23 cellular contexts compared by ENCODE assay signal in genomic region chr3:6935964-6936363, GRCh38.
DNase-seq lines count a peak whose midpoint lies in the region; ATAC-seq, FAIRE-seq and TF ChIP-seq lines count a peak whose summit lies in the region.
"Had no signal": no experiment of that assay in that cellular context is flagged by ENCODE, and none has a peak within 500 bp of the region (broad histone marks: within the 10 kb centered on the region; RNA-seq: fewer than 3 reads in every experiment).

No MANE protein-coding gene starts in this region.

- no peak overlapping the region for H4K5ac ChIP-seq in H1 (ENCODE audit: insufficient read length, low read depth, low read length)

- peak overlapping the region; percentile 65; the same call in 1 of the 2 replicates for H4K8ac ChIP-seq in H1 (ENCODE audit: extremely low read depth, insufficient read depth, low read length)

- no peak overlapping the region for H2BK12ac ChIP-seq in H1 (ENCODE audit: low read depth, low read length)

- no peak overlapping the region for H2BK5ac ChIP-seq in H1 (ENCODE audit: low read depth, low read length)

- ATAC-seq in pancreas (peak; percentile 91 to 99 (median 94)), GM19455 (IDR thresholded peaks at IDR 0.05; ENCODE audit: unreplicated experiment) (no peak)
- ATAC-seq: CD8-positive, alpha-beta T cell; GM23338 had no signal

- no peak for TF ChIP-seq POLR2A in H1 (IDR thresholded peaks at IDR 0.05; ENCODE audit: control extremely low read depth in 1 of 2, low read depth in 2 of 2, low read length in 2 of 2)

- H2BK120ac ChIP-seq in H1 (replicated peaks; ENCODE audit: low read depth, low read length), result no peak overlapping the region

- H3K9me3 ChIP-seq in H1 (ENCODE audit: insufficient read depth in 2 of 2, low read depth in 1 of 2, low read length in 1 of 2) (no peaks in the 10 kb centered on the region), pancreas (no peaks in the 10 kb centered on the region)
- H3K9me3 ChIP-seq: BLaER1, Caco-2 had no signal

- no peak overlapping the region for H3K23ac ChIP-seq in H1 (ENCODE audit: insufficient read length)

- TF ChIP-seq RAD21 in H1 (IDR thresholded peaks at IDR 0.05 in 1 of 2, conservative IDR thresholded peaks at IDR 0.05 in 1 of 2; ENCODE audit: low read depth in 2 of 2, low read length in 2 of 2), result peak in 1 of 2 experiments; percentile 17; a peak in 1 of 4 replicates

- no peak overlapping the region for H3K18ac ChIP-seq in H1 (ENCODE audit: extremely low read depth, low read length)

- no peak overlapping the region for H2AFZ ChIP-seq in H1 (ENCODE audit: low read length)
- H2AFZ ChIP-seq: GM23338 had no signal

- H3K4me3 ChIP-seq in H1 (ENCODE audit: extremely low read depth in 1 of 4, insufficient read depth in 2 of 4, low read depth in 3 of 4, low read length in 4 of 4) (no peak overlapping the region), pancreas (no peak overlapping the region)
- H3K4me3 ChIP-seq: BLaER1, GM23338 had no signal

- no peak overlapping the region for H3K4me2 ChIP-seq in H1 (ENCODE audit: insufficient read depth in 1 of 2, low read depth in 2 of 2, low read length in 2 of 2)
- H3K4me2 ChIP-seq: BLaER1, GM23338 had no signal

- POLR2A ChIA-PET in H1 (lab: Charles Lee; ENCODE audit: partially characterized antibody), result no interaction called here

- no peak overlapping the region for H2BK15ac ChIP-seq in H1 (ENCODE audit: low read length)

- H3K9ac ChIP-seq in H1 (replicated peaks in 1 of 4; ENCODE audit: extremely low read depth in 1 of 4, low read depth in 3 of 4, low read length in 3 of 4), result no peak overlapping the region
- H3K9ac ChIP-seq: BLaER1 had no signal

- H3K27me3 ChIP-seq in H1 (replicated peaks in 1 of 4; ENCODE audit: control insufficient read depth in 3 of 4, extremely low read depth in 1 of 4, insufficient read depth in 3 of 4, low read length in 3 of 4) (no peaks in the 10 kb centered on the region), pancreas (no peaks in the 10 kb centered on the region)
- H3K27me3 ChIP-seq: BLaER1 had no signal

- no peaks in the 10 kb centered on the region for H3K4me1 ChIP-seq in H1 (replicated peaks in 1 of 4; ENCODE audit: control insufficient read depth in 3 of 4, insufficient read depth in 4 of 4, low read length in 3 of 4)
- no peaks in the 10 kb centered on the region for H3K4me1 ChIP-seq in pancreas
- H3K4me1 ChIP-seq: BLaER1, Caco-2 had no signal

- intact Hi-C loops in pancreas (cut with DNase I), result no loop called here

- no peak overlapping the region for H3K14ac ChIP-seq in H1 (ENCODE audit: insufficient read length)

- in situ Hi-C loops in SK-MEL-5 (cut with HindIII; ENCODE audit: low pct_unique_long_range_greater_than_20kb, low sequenced_read_pairs), result no loop called here

- TF ChIP-seq EP300 in H1 (IDR thresholded peaks at IDR 0.05; ENCODE audit: borderline replicate concordance in 1 of 2, low read depth in 2 of 2, low read length in 2 of 2), result no peak

- H3K36me3 ChIP-seq in H1 (ENCODE audit: control insufficient read depth in 2 of 4, insufficient read depth in 4 of 4, low read length in 3 of 4) (no peaks in the 10 kb centered on the region), pancreas (no peaks in the 10 kb centered on the region)
- H3K36me3 ChIP-seq: BLaER1 had no signal

- H3K23me2 ChIP-seq in H1 (ENCODE audit: low read depth, low read length), result no peaks in the 10 kb centered on the region

- no peak overlapping the region for H2AK5ac ChIP-seq in H1 (ENCODE audit: low read depth, low read length)

- 90% methylated on average over 2 of the region's 2 CpGs; no CpG with 5 or more reads in 1 of the 2 experiments for whole genome bisulfite sequencing in H1 (ENCODE audit: extremely low coverage in 1 of 2, insufficient coverage in 1 of 2, insufficient read length in 1 of 2, insufficient replicate concordance in 2 of 2, low coverage in 1 of 2, low lambda C conversion rate in 2 of 2, missing lambda C conversion rate in 1 of 2), 2 experiments
- whole genome bisulfite sequencing in pancreas, 2 donors, result 38 to 54% methylated on average over 2 of the region's 2 CpGs

- no peak for FAIRE-seq in H1 (lab: Jason Lieb, UNC)
- no peak for FAIRE-seq in pancreas (lab: Jason Lieb, UNC)
- FAIRE-seq: A204.1, G401.6, GM12891, GM18507 had no signal

- no peak overlapping the region for H2BK20ac ChIP-seq in H1 (ENCODE audit: low read length)

- no peak overlapping the region for H3K56ac ChIP-seq in H1 (replicated peaks; ENCODE audit: insufficient read length, low read depth, low read length)

- H3K4ac ChIP-seq in H1 (replicated peaks; ENCODE audit: insufficient read length, low read depth, low read length), result no peak overlapping the region

- CTCF ChIA-PET in H1 (lab: Charles Lee; ENCODE audit: partially characterized antibody), result interaction anchor here (0.7 to 1.0 kb wide), 4 partner anchors 56 to 438 kb away, joined by 3 to 4 read pairs (median 3); no protein-coding TSS in a partner anchor

- H3K79me1 ChIP-seq in H1 (ENCODE audit: low read depth, low read length), result no peaks in the 10 kb centered on the region

- DNase-seq in NCI-H146 (lab: John Stamatoyannopoulos, UW), result peak; percentile 1
- no peak for DNase-seq in NCI-H146 treated with DMSO at 0.1 percent for 48 hours (lab: John Stamatoyannopoulos, UW; ENCODE audit: unreplicated experiment)
- DNase-seq in SK-MEL-5 (ENCODE audit: low read depth, low spot score), result peak; percentile 53
- DNase-seq in H1 (ENCODE audit: low read depth in 1 of 2, low spot score in 2 of 2), result no peak
- DNase-seq in pancreas, result peak in 5 of 6 donors; percentile 27 to 75 (median 61)
- no peak for DNase-seq in H4 (ENCODE audit: low spot score)
- DNase-seq in kidney tubule cell (ENCODE audit: low spot score), result no peak
- DNase-seq: Caco-2; CD4-positive, CD25-positive, alpha-beta regulatory T cell; CD8-positive, alpha-beta T cell; DMS153; DND-41; H7; HCEC 1CT had no signal

- H3K79me2 ChIP-seq in H1 (ENCODE audit: control insufficient read depth in 1 of 2, insufficient read depth in 2 of 2, low read length in 2 of 2), result no peaks in the 10 kb centered on the region

- TF ChIP-seq CTCF in H1 (IDR thresholded peaks at IDR 0.05; ENCODE audit: control extremely low read depth in 1 of 3, insufficient read depth in 1 of 3, low read depth in 1 of 3, low read length in 3 of 3) (no peak), pancreas (IDR thresholded peaks at IDR 0.05) (no peak)

- no peaks in the 10 kb centered on the region for H4K20me1 ChIP-seq in H1 (replicated peaks in 1 of 2; ENCODE audit: control insufficient read depth in 1 of 2, insufficient read depth in 2 of 2, low read length in 2 of 2)
- H4K20me1 ChIP-seq: BLaER1 had no signal

- H3K27ac ChIP-seq in H1 (ENCODE audit: low read depth, low read length), result no peak overlapping the region
- peak overlapping the region in 2 of 4 donors; percentile 48 to 51 for H3K27ac ChIP-seq in pancreas
- H3K27ac ChIP-seq: 22Rv1, BLaER1, C4-2B had no signal

- H4K91ac ChIP-seq in H1 (replicated peaks; ENCODE audit: insufficient read length, low read length), result no peak overlapping the region

TF ChIP-seq in H1, 55 proteins besides CTCF, POLR2A, EP300 and RAD21:
- TF ChIP-seq TAF1 (IDR thresholded peaks at IDR 0.05; ENCODE audit: low read depth, low read length) (no peak), POU5F1 (IDR thresholded peaks at IDR 0.05; ENCODE audit: low read depth, low read length) (no peak), ZNF274 (IDR thresholded peaks at IDR 0.05; ENCODE audit: borderline replicate concordance, extremely low read depth, low read length) (no peak), CEBPB (IDR thresholded peaks at IDR 0.05; ENCODE audit: low read depth, low read length) (no peak), JUN (IDR thresholded peaks at IDR 0.05; ENCODE audit: low read depth, low read length) (no peak), SUZ12 (IDR thresholded peaks at IDR 0.05; ENCODE audit: low read length) (no peak), HDAC2 (IDR thresholded peaks at IDR 0.05; ENCODE audit: borderline replicate concordance in 1 of 2, low read depth in 2 of 2, low read length in 2 of 2) (no peak), EGR1 (IDR thresholded peaks at IDR 0.05; ENCODE audit: borderline replicate concordance, low read depth, low read length) (no peak)

Comparison
In these comparisons a context has a peak if more than half of its experiments do, and no peak if none do; other contexts are left out.
1. DNase-seq: peak in NCI-H146 (single experiment), SK-MEL-5 (single experiment) and pancreas (5 of 6); none in NCI-H146 treated with DMSO at 0.1 percent for 48 hours (single experiment), H1 (0 of 2), H4 (single experiment) and kidney tubule cell (single experiment).